Comparison of ENCODE assay signal across 8 cellular contexts in genomic region chr9:101399641-101399965, GRCh38. TPM values are rescaled to one million over a fixed set of nuclear protein-coding genes. Genes with fewer than 3 reads are reported as not detected.
DNase-seq lines count a peak whose midpoint lies in the region; ATAC-seq lines count a peak whose summit lies in the region.

No MANE protein-coding gene starts in this region.

- H3K27ac Mint-ChIP-seq in activated CD4-positive, alpha-beta T cell treated with anti-CD3 and anti-CD28 coated beads, Interleukin-2, amount 10 ng/mL, durations not matched to agents 24 days and 14 days: peak overlapping the region; percentile 98
- peak overlapping the region; percentile 99 for H3K27ac Mint-ChIP-seq in activated T-helper 1 cell treated with anti-CD3 and anti-CD28 coated beads, Interleukin-12 subunit alpha, Interleukin-12 subunit beta, Interleukin-2, Interleukin-4 antibody, amounts not matched to agents 30 ng/mL and 10 ng/mL and 1 ng/mL, durations not matched to agents 14 hours and 24 hours and 36 hours

- H3K4me1 ChIP-seq in iPS-20b (ENCODE audit: insufficient read depth, low read length): peaks cover 5% of the 10 kb centered on the region; the same call in 1 of the 2 replicates

- peaks cover 8% of the 10 kb centered on the region; the same call in 1 of the 2 replicates for H3K9me3 ChIP-seq in iPS-20b (ENCODE audit: insufficient read depth, low read depth, low read length)

- peaks cover 80% of the 10 kb centered on the region for H3K36me3 Mint-ChIP-seq in activated CD4-positive, alpha-beta T cell treated with anti-CD3 and anti-CD28 coated beads, Interleukin-2, amount 10 ng/mL, durations not matched to agents 24 days and 14 days (ENCODE audit: low read depth)
- H3K36me3 Mint-ChIP-seq in activated T-helper 1 cell treated with anti-CD3 and anti-CD28 coated beads, Interleukin-12 subunit alpha, Interleukin-12 subunit beta, Interleukin-2, Interleukin-4 antibody, amounts not matched to agents 30 ng/mL and 10 ng/mL and 1 ng/mL, durations not matched to agents 14 hours and 24 hours and 36 hours (ENCODE audit: low read depth): peaks cover 70% of the 10 kb centered on the region

- ATAC-seq in GM19467 (IDR thresholded peaks at IDR 0.05; ENCODE audit: unreplicated experiment): no peak
- no peak for ATAC-seq in GM21367 (IDR thresholded peaks at IDR 0.05; ENCODE audit: unreplicated experiment)

- no peaks in the 10 kb centered on the region for H3K27me3 Mint-ChIP-seq in activated CD4-positive, alpha-beta T cell treated with anti-CD3 and anti-CD28 coated beads, Interleukin-2, amount 10 ng/mL, durations not matched to agents 24 days and 14 days
- H3K27me3 Mint-ChIP-seq in activated T-helper 1 cell treated with anti-CD3 and anti-CD28 coated beads, Interleukin-12 subunit alpha, Interleukin-12 subunit beta, Interleukin-2, Interleukin-4 antibody, amounts not matched to agents 30 ng/mL and 10 ng/mL and 1 ng/mL, durations not matched to agents 14 hours and 24 hours and 36 hours (ENCODE audit: insufficient read depth): no peaks in the 10 kb centered on the region

- H3K4me3 Mint-ChIP-seq in activated CD4-positive, alpha-beta T cell treated with anti-CD3 and anti-CD28 coated beads, Interleukin-2, amount 10 ng/mL, durations not matched to agents 24 days and 14 days: peak overlapping the region; percentile 94
- H3K4me3 Mint-ChIP-seq in activated T-helper 1 cell treated with anti-CD3 and anti-CD28 coated beads, Interleukin-12 subunit alpha, Interleukin-12 subunit beta, Interleukin-2, Interleukin-4 antibody, amounts not matched to agents 30 ng/mL and 10 ng/mL and 1 ng/mL, durations not matched to agents 14 hours and 24 hours and 36 hours: peak overlapping the region; percentile 98

- H3K27me3 ChIP-seq in iPS-20b (ENCODE audit: insufficient read depth, low read length): no peaks in the 10 kb centered on the region

- no peak for DNase-seq in activated CD4-positive, alpha-beta T cell treated with anti-CD3 and anti-CD28 coated beads, Interleukin-2, amount 10 ng/mL, durations not matched to agents 24 days and 14 days
- DNase-seq in activated CD4-positive, alpha-beta T cell treated with anti-CD3 and anti-CD28 coated beads, Interleukin-2, amount 50 U/mL, for 4 hours: no peak
- DNase-seq in activated T-helper 1 cell treated with anti-CD3 and anti-CD28 coated beads, Interleukin-12 subunit alpha, Interleukin-12 subunit beta, Interleukin-2, Interleukin-4 antibody, amounts not matched to agents 30 ng/mL and 10 ng/mL and 1 ng/mL, durations not matched to agents 14 hours and 24 hours and 36 hours (ENCODE audit: low spot score): no peak
- DNase-seq in GM03348 (ENCODE audit: low spot score): no peak

- peak overlapping the region; percentile 81 for H3K4me3 ChIP-seq in iPS-20b (ENCODE audit: low read length)

- H3K36me3 ChIP-seq in iPS-20b (ENCODE audit: insufficient read depth, low read depth, low read length): peaks cover 65% of the 10 kb centered on the region

- intact Hi-C loops in activated CD4-positive, alpha-beta T cell treated with anti-CD3 and anti-CD28 coated beads, Interleukin-2, amount 10 ng/mL, durations not matched to agents 24 days and 14 days (cut with micrococcal nuclease): loop anchor here (2.0 kb wide), 2 partner anchors 1047 to 1301 kb away; partner anchors contain the start of genes ERP44, INVS and TEX10
- intact Hi-C loops in activated T-helper 1 cell treated with anti-CD3 and anti-CD28 coated beads, Interleukin-12 subunit alpha, Interleukin-12 subunit beta, Interleukin-2, Interleukin-4 antibody, amounts not matched to agents 30 ng/mL and 10 ng/mL and 1 ng/mL, durations not matched to agents 14 hours and 24 hours and 36 hours (cut with micrococcal nuclease): loop anchor here (5.0 kb wide), 1 partner anchor 48 kb away; no protein-coding TSS in a partner anchor

- H3K9ac ChIP-seq in iPS-20b (ENCODE audit: low read depth, low read length): peak overlapping the region; percentile 76; the same call in 1 of the 2 replicates

- peaks cover 35% of the 10 kb centered on the region for H3K9me3 Mint-ChIP-seq in activated CD4-positive, alpha-beta T cell treated with anti-CD3 and anti-CD28 coated beads, Interleukin-2, amount 10 ng/mL, durations not matched to agents 24 days and 14 days
- H3K9me3 Mint-ChIP-seq in activated T-helper 1 cell treated with anti-CD3 and anti-CD28 coated beads, Interleukin-12 subunit alpha, Interleukin-12 subunit beta, Interleukin-2, Interleukin-4 antibody, amounts not matched to agents 30 ng/mL and 10 ng/mL and 1 ng/mL, durations not matched to agents 14 hours and 24 hours and 36 hours: peaks cover 38% of the 10 kb centered on the region

- peaks cover 44% of the 10 kb centered on the region for H3K4me1 Mint-ChIP-seq in activated CD4-positive, alpha-beta T cell treated with anti-CD3 and anti-CD28 coated beads, Interleukin-2, amount 10 ng/mL, durations not matched to agents 24 days and 14 days
- H3K4me1 Mint-ChIP-seq in activated T-helper 1 cell treated with anti-CD3 and anti-CD28 coated beads, Interleukin-12 subunit alpha, Interleukin-12 subunit beta, Interleukin-2, Interleukin-4 antibody, amounts not matched to agents 30 ng/mL and 10 ng/mL and 1 ng/mL, durations not matched to agents 14 hours and 24 hours and 36 hours (ENCODE audit: low read depth): peaks cover 42% of the 10 kb centered on the region

- no peak overlapping the region for H3K27ac ChIP-seq in iPS-20b (ENCODE audit: low read length)
- H3K27ac ChIP-seq in temporal lobe (ENCODE audit: low read depth, low read length): peak overlapping the region; percentile 36

RNA-seq across cellular contexts. Expression of gene ZNF189, which starts 1.0 kb away (rescaled TPM):
- total RNA-seq in activated CD4-positive, alpha-beta T cell treated with anti-CD3 and anti-CD28 coated beads, Interleukin-2, amount 10 ng/mL, durations not matched to agents 24 days and 14 days: 11.7 and 12.7 TPM in 2 replicates
- total RNA-seq in activated T-helper 1 cell treated with anti-CD3 and anti-CD28 coated beads, Interleukin-12 subunit alpha, Interleukin-12 subunit beta, Interleukin-2, Interleukin-4 antibody, amounts not matched to agents 30 ng/mL and 10 ng/mL and 1 ng/mL, durations not matched to agents 14 hours and 24 hours and 36 hours: 11.7 and 11.8 TPM in 2 replicates
- 38.1 TPM for total RNA-seq in temporal lobe

RNA-seq across cellular contexts. Expression of gene MRPL50, which starts 1.2 kb away (rescaled TPM):
- 18.6 and 19.8 TPM in 2 replicates for total RNA-seq in activated CD4-positive, alpha-beta T cell treated with anti-CD3 and anti-CD28 coated beads, Interleukin-2, amount 10 ng/mL, durations not matched to agents 24 days and 14 days
- total RNA-seq in activated T-helper 1 cell treated with anti-CD3 and anti-CD28 coated beads, Interleukin-12 subunit alpha, Interleukin-12 subunit beta, Interleukin-2, Interleukin-4 antibody, amounts not matched to agents 30 ng/mL and 10 ng/mL and 1 ng/mL, durations not matched to agents 14 hours and 24 hours and 36 hours: 16.3 and 16.6 TPM in 2 replicates
- 39.8 TPM for total RNA-seq in temporal lobe

RNA-seq across cellular contexts. Expression of gene BAAT, which starts 14.8 kb away (rescaled TPM):
- total RNA-seq in activated CD4-positive, alpha-beta T cell treated with anti-CD3 and anti-CD28 coated beads, Interleukin-2, amount 10 ng/mL, durations not matched to agents 24 days and 14 days: 0.07 TPM in 1 of 2 replicates, not detected in the other
- 0.08 TPM in 1 of 2 replicates, not detected in the other for total RNA-seq in activated T-helper 1 cell treated with anti-CD3 and anti-CD28 coated beads, Interleukin-12 subunit alpha, Interleukin-12 subunit beta, Interleukin-2, Interleukin-4 antibody, amounts not matched to agents 30 ng/mL and 10 ng/mL and 1 ng/mL, durations not matched to agents 14 hours and 24 hours and 36 hours
- total RNA-seq in temporal lobe: under 0.01 TPM

RNA-seq across cellular contexts. Expression of gene ALDOB, which starts 36.0 kb away (rescaled TPM):
- total RNA-seq in activated CD4-positive, alpha-beta T cell treated with anti-CD3 and anti-CD28 coated beads, Interleukin-2, amount 10 ng/mL, durations not matched to agents 24 days and 14 days: not detected in 2 replicates
- not detected in 2 replicates for total RNA-seq in activated T-helper 1 cell treated with anti-CD3 and anti-CD28 coated beads, Interleukin-12 subunit alpha, Interleukin-12 subunit beta, Interleukin-2, Interleukin-4 antibody, amounts not matched to agents 30 ng/mL and 10 ng/mL and 1 ng/mL, durations not matched to agents 14 hours and 24 hours and 36 hours
- not detected for total RNA-seq in temporal lobe
